In the genomic region with DNA sequence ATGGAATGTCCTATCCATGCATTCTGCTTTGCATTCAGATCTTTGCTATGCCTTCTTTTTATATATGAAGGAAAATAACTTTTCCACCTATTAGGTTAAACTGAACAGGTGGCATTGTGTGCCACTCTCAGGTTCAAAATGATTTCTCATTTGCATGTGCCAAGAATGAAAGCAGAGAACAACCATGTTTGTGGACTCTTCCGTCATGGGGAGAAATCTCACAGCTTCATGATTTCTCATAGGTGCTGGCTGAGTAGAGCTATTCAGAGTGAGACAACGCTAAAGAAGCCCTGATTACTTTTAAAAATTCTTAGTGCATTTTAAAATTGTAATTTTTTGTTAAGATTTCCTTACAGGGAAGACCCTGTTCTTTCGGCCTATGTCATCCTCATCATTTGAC, we compare ENCODE assay signal across 28 cellular contexts.
"Had no signal": no experiment of that assay in that cellular context is flagged by ENCODE, and none has a peak within 500 bp of the region (broad histone marks: within the 10 kb centered on the region; RNA-seq: fewer than 3 reads in every experiment).

No MANE protein-coding gene starts in this region.

- H3K27ac Mint-ChIP-seq: dendritic cell treated with granulocyte-macrophage colony-stimulating factor and Interleukin-4, amounts not matched to agents 40 ng/mL and 50 ng/mL, for 4 days; effector memory CD8-positive, alpha-beta T cell; endodermal cell had no signal

- FAIRE-seq: colon, endometrium, endothelial cell of umbilical vein, frontal cortex had no signal

- H3K4me1 ChIP-seq: colonic mucosa, esophagus squamous epithelium, foreskin keratinocyte, gastrocnemius medialis, gastroesophageal sphincter had no signal

- DNase-seq: colonic mucosa; cortex of kidney; dermis blood vessel endothelial cell; dorsolateral prefrontal cortex; effector CD4-positive, alpha-beta T cell; effector CD8-positive, alpha-beta T cell; effector memory CD4-positive, alpha-beta T cell; effector memory CD8-positive, alpha-beta T cell; endodermal cell; erythroblast; esophagus squamous epithelium; foreskin fibroblast; foreskin keratinocyte; foreskin melanocyte; gastrocnemius medialis; glutamatergic neuron; head of caudate nucleus; heart left ventricle had no signal

- H3K36me3 ChIP-seq: colonic mucosa, esophagus muscularis mucosa, esophagus squamous epithelium, gastrocnemius medialis, gastroesophageal sphincter, heart left ventricle had no signal

- H3K27me3 ChIP-seq: colonic mucosa, dorsolateral prefrontal cortex, esophagus muscularis mucosa, esophagus squamous epithelium, foreskin keratinocyte, gastrocnemius medialis, gastroesophageal sphincter, heart left ventricle had no signal

- H3K27ac ChIP-seq: colonic mucosa, coronary artery, dorsolateral prefrontal cortex, epithelial cell of prostate, esophagus muscularis mucosa, esophagus squamous epithelium, foreskin keratinocyte, gastrocnemius medialis, gastroesophageal sphincter, heart left ventricle had no signal

- H3K4me3 ChIP-seq: colonic mucosa, coronary artery, dorsolateral prefrontal cortex, esophagus muscularis mucosa, esophagus squamous epithelium, gastrocnemius medialis, gastroesophageal sphincter, heart left ventricle had no signal

- ATAC-seq: effector memory CD8-positive, alpha-beta T cell; esophagus mucosa; foreskin keratinocyte; gastrocnemius medialis; gastroesophageal sphincter; heart left ventricle had no signal

- H3K27me3 Mint-ChIP-seq: dendritic cell treated with granulocyte-macrophage colony-stimulating factor and Interleukin-4, amounts not matched to agents 40 ng/mL and 50 ng/mL, for 4 days; effector memory CD8-positive, alpha-beta T cell had no signal

- H3K4me3 Mint-ChIP-seq: dendritic cell treated with granulocyte-macrophage colony-stimulating factor and Interleukin-4, amounts not matched to agents 40 ng/mL and 50 ng/mL, for 4 days; effector memory CD8-positive, alpha-beta T cell; endodermal cell had no signal

- H3K9me3 Mint-ChIP-seq: dendritic cell treated with granulocyte-macrophage colony-stimulating factor and Interleukin-4, amounts not matched to agents 40 ng/mL and 50 ng/mL, for 4 days; endodermal cell had no signal

- H3K9me3 ChIP-seq: colonic mucosa, esophagus muscularis mucosa, esophagus squamous epithelium, gastrocnemius medialis, gastroesophageal sphincter, heart left ventricle had no signal
